ENCODE assay signal across 10 cellular contexts in genomic region chr1:64663654-64664053, GRCh38.
A peak's percentile ranks its signal among the peaks of the same experiment; 100 is the strongest.
DNase-seq lines count a peak whose midpoint lies in the region; ATAC-seq, FAIRE-seq and TF ChIP-seq lines count a peak whose summit lies in the region.
"Had no signal": no experiment of that assay in that cellular context is flagged by ENCODE, and none has a peak within 500 bp of the region (broad histone marks: within the 10 kb centered on the region; RNA-seq: fewer than 3 reads in every experiment).

No MANE protein-coding gene starts in this region.

- peak; percentile 33 for DNase-seq in activated T-cell treated with anti-CD3 and anti-CD28 coated beads, Interleukin-2, amount 50 U/mL, for 24 hours
- no peak for DNase-seq in activated T-cell treated with anti-CD3 and anti-CD28 coated beads, Interleukin-2, amount 50 U/mL, for 1 hour
- DNase-seq in MG63 (peak; percentile 5), K562 (ENCODE audit: extremely low read depth in 1 of 4, low spot score in 3 of 4) (peak; percentile 25 to 57 (median 42)), progenitor cell of endocrine pancreas (ENCODE audit: low spot score, unreplicated experiment) (no peak), kidney tubule cell (ENCODE audit: low spot score) (no peak), NCI-H2196 treated with DMSO at 0.1 percent for 48 hours (lab: John Stamatoyannopoulos, UW; ENCODE audit: unreplicated experiment) (no peak), mesenteric fat pad (ENCODE audit: low spot score) (no peak)

- H4K20me1 ChIP-seq in K562 (replicated peaks; ENCODE audit: control insufficient read depth, insufficient read depth, low read length): no peaks in the 10 kb centered on the region

- H3K4me1 ChIP-seq in K562 (replicated peaks in 1 of 2; ENCODE audit: control insufficient read depth in 2 of 2, insufficient read depth in 2 of 2, low read length in 2 of 2): no peaks in the 10 kb centered on the region
- H3K4me1 ChIP-seq: adrenal gland, SJSA1 had no signal

- TF ChIP-seq CTCF in K562 (IDR thresholded peaks at IDR 0.05 in 2 of 3, conservative IDR thresholded peaks at IDR 0.05 in 1 of 3; ENCODE audit: insufficient read depth in 2 of 3, low read depth in 1 of 3, low read length in 3 of 3) (peak; percentile 62 to 72 (median 67); a peak in 5 of 6 replicates), progenitor cell of endocrine pancreas (IDR thresholded peaks at IDR 0.05; ENCODE audit: unreplicated experiment) (peak; percentile 33)

- POLR2A ChIA-PET in K562 (lab: Yijun Ruan, JAX): interaction anchor here (1.1 kb wide), 1 partner anchor 169 kb away, joined by 4 read pairs; no protein-coding TSS in a partner anchor

- H2AFZ ChIP-seq in K562 (ENCODE audit: low read depth, low read length): no peak overlapping the region

- intact Hi-C loops in K562 (cut with micrococcal nuclease): loop anchor here (5.0 kb wide), 1 partner anchor 396 kb away; no protein-coding TSS in a partner anchor

- H3K27ac Mint-ChIP-seq in activated T-cell treated with anti-CD3 and anti-CD28 coated beads, Interleukin-2, amount 50 U/mL, for 24 hours: no peak overlapping the region
- H3K27ac Mint-ChIP-seq in progenitor cell of endocrine pancreas: peak overlapping the region; percentile 29

- no peaks in the 10 kb centered on the region for H3K4me1 Mint-ChIP-seq in activated T-cell treated with anti-CD3 and anti-CD28 coated beads, Interleukin-2, amount 50 U/mL, for 24 hours (ENCODE audit: low read depth)
- H3K4me1 Mint-ChIP-seq in progenitor cell of endocrine pancreas (ENCODE audit: low read depth): no peaks in the 10 kb centered on the region

- H3K27ac ChIP-seq in K562 (ENCODE audit: extremely low read depth, low read depth, low read length): no peak overlapping the region
- H3K27ac ChIP-seq: adrenal gland, SJSA1 had no signal

- FAIRE-seq in K562 (lab: Jason Lieb, UNC): peak; percentile 61

- H3K36me3 ChIP-seq in MG63 (no peaks in the 10 kb centered on the region), K562 (ENCODE audit: control insufficient read depth, insufficient read depth, low read length) (no peaks in the 10 kb centered on the region)
- H3K36me3 ChIP-seq: SJSA1 had no signal

- H3K9me3 Mint-ChIP-seq in activated T-cell treated with anti-CD3 and anti-CD28 coated beads, Interleukin-2, amount 50 U/mL, for 24 hours: no peaks in the 10 kb centered on the region
- no peaks in the 10 kb centered on the region for H3K9me3 Mint-ChIP-seq in progenitor cell of endocrine pancreas (ENCODE audit: low read depth)

- in situ Hi-C loops in K562 (cut with MboI): no loop called here

- H3K79me2 ChIP-seq in K562 (ENCODE audit: control insufficient read depth, insufficient read depth, low read length): no peaks in the 10 kb centered on the region

- peaks cover 6% of the 10 kb centered on the region for H3K36me3 Mint-ChIP-seq in activated T-cell treated with anti-CD3 and anti-CD28 coated beads, Interleukin-2, amount 50 U/mL, for 24 hours (ENCODE audit: low read depth)
- peaks cover 46% of the 10 kb centered on the region for H3K36me3 Mint-ChIP-seq in progenitor cell of endocrine pancreas (ENCODE audit: insufficient read depth)

- H3K27me3 Mint-ChIP-seq in activated T-cell treated with anti-CD3 and anti-CD28 coated beads, Interleukin-2, amount 50 U/mL, for 24 hours: no peaks in the 10 kb centered on the region
- no peaks in the 10 kb centered on the region for H3K27me3 Mint-ChIP-seq in progenitor cell of endocrine pancreas

- ATAC-seq in K562: peak; percentile 98

- TF ChIP-seq RAD21 in K562 (CRISPR knock-in tag; conservative IDR thresholded peaks at IDR 0.05 in 1 of 2, IDR thresholded peaks at IDR 0.05 in 1 of 2): peak; percentile 40 to 68

- no peak for TF ChIP-seq POLR2A in K562 (conservative IDR thresholded peaks at IDR 0.05)

- H3K4me3 ChIP-seq in MG63: no peak overlapping the region
- H3K4me3 ChIP-seq in K562: no peak overlapping the region
- H3K4me3 ChIP-seq: adrenal gland, SJSA1 had no signal

- H3K9ac ChIP-seq in K562 (ENCODE audit: insufficient read depth in 1 of 2, low read depth in 2 of 2, low read length in 2 of 2): no peak overlapping the region

- TF ChIP-seq EP300 in K562 (IDR thresholded peaks at IDR 0.05; ENCODE audit: low read length): no peak

- no peaks in the 10 kb centered on the region for H3K9me1 ChIP-seq in K562 (ENCODE audit: control insufficient read depth, insufficient read depth, low read length)

- 7% methylated on average over 8 of the region's 8 CpGs for WGBS in K562 (ENCODE audit: insufficient coverage, low coverage, missing lambda C conversion rate)

- CTCF ChIA-PET in K562 (lab: Yijun Ruan, JAX; ENCODE audit: low intra/inter-chr PET ratio): interaction anchor here (0.5 to 1.4 kb wide), 2 partner anchors 101 to 160 kb away, joined by 3 to 4 read pairs; no protein-coding TSS in a partner anchor

- no peak overlapping the region for H3K4me3 Mint-ChIP-seq in activated T-cell treated with anti-CD3 and anti-CD28 coated beads, Interleukin-2, amount 50 U/mL, for 24 hours
- H3K4me3 Mint-ChIP-seq in progenitor cell of endocrine pancreas (ENCODE audit: low read depth): no peak overlapping the region

- H3K27me3 ChIP-seq in MG63: no peaks in the 10 kb centered on the region
- H3K27me3 ChIP-seq in K562 (ENCODE audit: control insufficient read depth in 2 of 2, insufficient read depth in 2 of 2, low read length in 2 of 2): peaks cover 3 to 6% of the 10 kb centered on the region in 2 experiments; a peak in 3 of 5 replicates
- H3K27me3 ChIP-seq: adrenal gland, SJSA1 had no signal

- no peak overlapping the region for H3K4me2 ChIP-seq in K562 (ENCODE audit: insufficient read depth, low read length)

- BruUV-seq in K562 (replicated peaks; lab: Mats Ljungman, UMichigan): no TSS peak

- no peaks in the 10 kb centered on the region for H3K9me3 ChIP-seq in MG63
- no peaks in the 10 kb centered on the region for H3K9me3 ChIP-seq in K562 (replicated peaks; ENCODE audit: control insufficient read depth, insufficient read depth, low read depth, low read length)
- H3K9me3 ChIP-seq: adrenal gland, SJSA1 had no signal

TF ChIP-seq in K562, 482 proteins besides CTCF, POLR2A, EP300 and RAD21 (continues in another document):
- TF ChIP-seq FOXJ3 (CRISPR knock-in tag; IDR thresholded peaks at IDR 0.05): no peak
- no peak for TF ChIP-seq ZBTB40 (IDR thresholded peaks at IDR 0.05)
- no peak for TF ChIP-seq ZBTB40 (CRISPR knock-in tag; IDR thresholded peaks at IDR 0.05)
- no peak for TF ChIP-seq ETV1 (tag; conservative IDR thresholded peaks at IDR 0.05; ENCODE audit: low read depth)
- TF ChIP-seq ELF4 (CRISPR knock-in tag; IDR thresholded peaks at IDR 0.05): no peak
- TF ChIP-seq DACH1 (IDR thresholded peaks at IDR 0.05; ENCODE audit: partially characterized antibody): no peak

Comparison
In these comparisons a context has a peak if more than half of its experiments do, and no peak if none do; other contexts are left out.
1. DNase-seq: peak in activated T-cell treated with anti-CD3 and anti-CD28 coated beads, Interleukin-2, amount 50 U/mL, for 24 hours (single experiment), MG63 (single experiment) and K562 (4 of 4); none in activated T-cell treated with anti-CD3 and anti-CD28 coated beads, Interleukin-2, amount 50 U/mL, for 1 hour (single experiment), progenitor cell of endocrine pancreas (single experiment), kidney tubule cell (single experiment), NCI-H2196 treated with DMSO at 0.1 percent for 48 hours (single experiment) and mesenteric fat pad (single experiment).